ENCODE assay signal across 1 cellular context in genomic region chr6:136289579-136290405, GRCh38.
TF ChIP-seq lines count a peak whose summit lies in the region.

Gene BCLAF1 (minus strand): TSS chr6:136289846. CDS start chr6:136279866, 9,980 bp downstream.

TF ChIP-seq in A549, 52 proteins besides CTCF, POLR2A, EP300 and RAD21 (continued from another document):
- TF ChIP-seq, protein P1, sequence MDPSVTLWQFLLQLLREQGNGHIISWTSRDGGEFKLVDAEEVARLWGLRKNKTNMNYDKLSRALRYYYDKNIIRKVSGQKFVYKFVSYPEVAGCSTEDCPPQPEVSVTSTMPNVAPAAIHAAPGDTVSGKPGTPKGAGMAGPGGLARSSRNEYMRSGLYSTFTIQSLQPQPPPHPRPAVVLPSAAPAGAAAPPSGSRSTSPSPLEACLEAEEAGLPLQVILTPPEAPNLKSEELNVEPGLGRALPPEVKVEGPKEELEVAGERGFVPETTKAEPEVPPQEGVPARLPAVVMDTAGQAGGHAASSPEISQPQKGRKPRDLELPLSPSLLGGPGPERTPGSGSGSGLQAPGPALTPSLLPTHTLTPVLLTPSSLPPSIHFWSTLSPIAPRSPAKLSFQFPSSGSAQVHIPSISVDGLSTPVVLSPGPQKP (IDR thresholded peaks at IDR 0.05; ENCODE audit: low read depth, low read length), result no peak
- no peak for TF ChIP-seq CBX2 (IDR thresholded peaks at IDR 0.05; ENCODE audit: borderline replicate concordance, low read depth)
- no peak for TF ChIP-seq KDM1A (IDR thresholded peaks at IDR 0.05; ENCODE audit: low read depth)
- TF ChIP-seq GATA3 (IDR thresholded peaks at IDR 0.05; ENCODE audit: borderline replicate concordance), result no peak
- peak; percentile 48; the same call in 1 of the 2 replicates for TF ChIP-seq MYC (IDR thresholded peaks at IDR 0.05; ENCODE audit: borderline replicate concordance, low read length)
- 0 out of 2 replicates have a peak, but pooled peaks have one; percentile 24 for TF ChIP-seq TFCP2L1 (CRISPR knock-in tag; IDR thresholded peaks at IDR 0.05)
